Comparison of ENCODE assay signal across 9 cellular contexts in the genomic region with DNA sequence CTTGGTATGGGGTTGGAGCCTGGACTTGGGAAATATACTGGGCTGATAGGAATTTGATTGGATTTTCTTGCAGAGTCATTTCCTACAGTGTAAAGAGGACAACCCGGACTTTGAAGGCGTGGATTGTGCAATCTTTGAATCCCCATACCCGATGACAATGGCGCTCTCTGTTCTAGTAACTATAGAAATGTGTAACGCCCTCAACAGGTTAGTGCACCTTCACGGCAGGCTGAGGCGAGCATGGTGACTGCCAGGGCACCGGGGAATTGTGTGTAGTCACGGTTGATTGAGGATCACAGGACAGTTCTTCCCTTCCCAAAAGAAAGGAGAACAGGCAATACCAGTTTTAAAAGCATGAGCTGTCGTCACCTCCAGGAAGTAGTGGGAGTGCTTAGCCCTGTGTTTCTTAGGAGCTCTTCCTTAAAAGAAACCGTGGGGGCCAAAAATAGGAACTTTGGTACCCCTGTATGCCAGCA. TPM values are rescaled to one million over a fixed set of nuclear protein-coding genes. Genes with fewer than 3 reads are reported as not detected.
DNase-seq lines count a peak whose midpoint lies in the region; ATAC-seq, FAIRE-seq and TF ChIP-seq lines count a peak whose summit lies in the region.
"Had no signal": no experiment of that assay in that cellular context is flagged by ENCODE, and none has a peak within 500 bp of the region (broad histone marks: within the 10 kb centered on the region; RNA-seq: fewer than 3 reads in every experiment).

No MANE protein-coding gene starts in this region.

- H3K27me3 ChIP-seq in PC-3 (ENCODE audit: low read length) (no peaks in the 10 kb centered on the region), left ventricle myocardium inferior (ENCODE audit: low read depth) (no peaks in the 10 kb centered on the region), skeletal muscle tissue (ENCODE audit: control insufficient read depth in 3 of 3, insufficient read depth in 3 of 3, low read length in 3 of 3) (no peaks in the 10 kb centered on the region), small intestine (ENCODE audit: control insufficient read depth in 2 of 2, insufficient read depth in 2 of 2, low read length in 2 of 2) (no peaks in the 10 kb centered on the region)

- no peak for FAIRE-seq in small intestine (lab: Jason Lieb, UNC)

- intact Hi-C loops in PC-3 (cut with micrococcal nuclease), result no loop called here
- intact Hi-C loops in left ventricle myocardium inferior (cut with micrococcal nuclease), result no loop called here

- DNase-seq in HPDE6-E6E7 (ENCODE audit: extremely low spot score) (peak; percentile 97), PC-3 (peak; percentile 98), left ventricle myocardium inferior (no peak), NCI-H82 (lab: John Stamatoyannopoulos, UW) (no peak), NCI-H2107 treated with DMSO at 0.1 percent for 48 hours (lab: John Stamatoyannopoulos, UW; ENCODE audit: unreplicated experiment) (no peak), small intestine (no peak)
- DNase-seq: foreskin fibroblast, NCI-H524 had no signal

- peaks cover 8% of the 10 kb centered on the region for H3F3A ChIP-seq in PC-3 (ENCODE audit: low read length, unreplicated experiment)

- BruUV-seq in PC-3 (replicated peaks; lab: Mats Ljungman, UMichigan), result no TSS peak

- H3K9me3 ChIP-seq in PC-3 (ENCODE audit: low read length) (no peaks in the 10 kb centered on the region), left ventricle myocardium inferior (replicated peaks) (no peaks in the 10 kb centered on the region), skeletal muscle tissue (ENCODE audit: control insufficient read depth in 3 of 3, low read length in 3 of 3) (no peaks in the 10 kb centered on the region), small intestine (ENCODE audit: control insufficient read depth, low read depth) (no peaks in the 10 kb centered on the region)

- no peaks in the 10 kb centered on the region for H4K20me1 ChIP-seq in PC-3 (ENCODE audit: low read length)

- H3K27ac ChIP-seq in PC-3 (ENCODE audit: low read length) (peak overlapping the region; percentile 97), left ventricle myocardium inferior (replicated peaks) (peak overlapping the region; percentile 37), skeletal muscle tissue (ENCODE audit: low read depth, low read length) (peak overlapping the region; percentile 21), small intestine (ENCODE audit: low read depth in 1 of 2, low read length in 1 of 2) (peak overlapping the region in 1 of 2 donors; percentile 6)

- H3K4me3 ChIP-seq in PC-3 (ENCODE audit: low read length) (peak overlapping the region; percentile 26; the same call in 1 of the 2 replicates), left ventricle myocardium inferior (no peak overlapping the region), skeletal muscle tissue (ENCODE audit: low read length in 3 of 3) (peak overlapping the region in 1 of 3 donors; percentile 22), small intestine (ENCODE audit: low read depth in 1 of 2, low read length in 2 of 2) (no peak overlapping the region)

- H3K4me1 ChIP-seq in PC-3 (ENCODE audit: insufficient read depth, low read length) (peaks cover 26% of the 10 kb centered on the region), left ventricle myocardium inferior (peaks cover 33% of the 10 kb centered on the region), skeletal muscle tissue (ENCODE audit: control insufficient read depth in 3 of 3, insufficient read depth in 3 of 3, low read length in 3 of 3) (peaks cover 0 to 16% (median 9%) of the 10 kb centered on the region in 3 donors), small intestine (ENCODE audit: control insufficient read depth in 2 of 2, insufficient read depth in 1 of 2, low read depth in 1 of 2, low read length in 1 of 2) (no peaks in the 10 kb centered on the region)

- H3K79me2 ChIP-seq in PC-3 (ENCODE audit: low read length), result peaks cover 5% of the 10 kb centered on the region; the same call in 1 of the 2 replicates

- H3K36me3 ChIP-seq in PC-3 (ENCODE audit: low read depth, low read length) (peaks cover 88% of the 10 kb centered on the region), left ventricle myocardium inferior (peaks cover 100% of the 10 kb centered on the region), skeletal muscle tissue (ENCODE audit: control insufficient read depth in 3 of 3, insufficient read depth in 3 of 3, low read length in 3 of 3) (peaks cover 90 to 94% (median 92%) of the 10 kb centered on the region in 3 donors), small intestine (ENCODE audit: control insufficient read depth in 2 of 2, insufficient read depth in 2 of 2, low read length in 2 of 2) (peaks cover 33 to 64% of the 10 kb centered on the region in 2 donors)

- TF ChIP-seq CTCF in PC-3 (conservative IDR thresholded peaks at IDR 0.05; ENCODE audit: low read depth, low read length), result peak; percentile 31; the same call in 1 of the 2 replicates
- TF ChIP-seq CTCF in left ventricle myocardium inferior (IDR thresholded peaks at IDR 0.05; ENCODE audit: borderline replicate concordance), result no peak

- peak overlapping the region; percentile 66 for H3K4me2 ChIP-seq in PC-3 (ENCODE audit: low read length)

- H3K9me2 ChIP-seq in PC-3 (replicated peaks; ENCODE audit: low read length), result no peaks in the 10 kb centered on the region

- CTCF ChIA-PET in PC-3 (lab: Charles Lee), result interaction anchor here (0.6 kb wide), 1 partner anchor 65 kb away, joined by 3 read pairs; no protein-coding TSS in a partner anchor

- peak; percentile 86 for ATAC-seq in PC-3

- H3K9ac ChIP-seq in PC-3 (ENCODE audit: low read length), result peak overlapping the region; percentile 74
- H3K9ac ChIP-seq in skeletal muscle tissue (ENCODE audit: low read depth in 1 of 3, low read length in 3 of 3), result no peak overlapping the region

- POLR2A ChIA-PET in PC-3 (lab: Charles Lee; ENCODE audit: unreplicated experiment), result no interaction called here

- WGBS in small intestine, 3 donors, result 49 to 55% (median 53%) methylated on average over 11 of the region's 11 CpGs

- H2AFZ ChIP-seq in PC-3 (ENCODE audit: low read length), result no peak overlapping the region

RNA-seq across cellular contexts. Expression of gene ANAPC7, which starts 58.3 kb away (rescaled TPM):
- 80.5 and 112 TPM in 2 replicates for total RNA-seq in PC-3 (2014; rRNA removed)
- 32.0 TPM for total RNA-seq in left ventricle myocardium inferior
- total RNA-seq in skeletal muscle tissue, result 38.6 TPM
- polyA plus RNA-seq in small intestine, result 10 to 100 TPM; 15.4 to 29.7 (median 18.3) TPM

Comparison
In these comparisons a context has a peak if more than half of its experiments do, and no peak if none do; other contexts are left out.
1. DNase-seq: peak in HPDE6-E6E7 (single experiment) and PC-3 (single experiment); none in left ventricle myocardium inferior (single experiment), NCI-H82 (single experiment), NCI-H2107 treated with DMSO at 0.1 percent for 48 hours (single experiment) and small intestine (single experiment).